ENCODE assay signal across 8 cellular contexts in the genomic region with DNA sequence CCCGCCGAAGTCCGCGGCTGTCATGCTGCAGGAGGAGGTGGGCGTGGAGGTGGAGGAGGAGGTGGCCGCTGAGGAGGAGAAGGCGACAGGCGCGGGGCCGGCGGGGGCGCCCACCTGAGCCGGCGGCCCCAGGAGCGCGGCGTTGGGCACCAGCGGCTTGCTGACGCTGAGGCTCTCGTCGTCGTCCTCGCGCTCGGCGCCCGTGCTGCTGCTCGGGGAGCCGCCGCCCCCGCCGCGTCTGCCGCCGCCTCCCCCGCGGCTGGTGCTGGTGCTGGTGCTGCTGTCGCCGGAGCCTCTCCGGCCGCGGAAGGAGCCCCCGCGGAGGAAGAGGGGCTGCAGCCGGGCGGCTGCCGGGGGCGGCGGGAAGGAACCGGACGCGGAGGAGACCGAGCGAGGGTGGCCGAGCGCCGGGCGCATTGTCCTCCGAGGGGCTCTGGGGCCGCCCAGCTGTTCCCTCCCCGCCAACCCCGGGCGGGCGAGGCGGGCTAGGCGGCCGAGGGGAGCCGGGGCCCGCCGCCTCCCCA.
DNase-seq lines count a peak whose midpoint lies in the region; ATAC-seq and TF ChIP-seq lines count a peak whose summit lies in the region.

No MANE protein-coding gene starts in this region.

- H3K9ac ChIP-seq in iPS-20b (ENCODE audit: low read depth, low read length) (no peak overlapping the region), subcutaneous abdominal adipose tissue (ENCODE audit: low read length in 5 of 5) (no peak overlapping the region)

- peaks cover 18% of the 10 kb centered on the region for H3K27me3 ChIP-seq in iPS-20b (ENCODE audit: insufficient read depth, low read length)
- H3K27me3 ChIP-seq in subcutaneous abdominal adipose tissue (ENCODE audit: control insufficient read depth in 5 of 5, insufficient read depth in 4 of 5, low read length in 5 of 5) = peaks cover 7 to 23% (median 15%) of the 10 kb centered on the region in 5 donors

- H3K36me3 Mint-ChIP-seq in activated T-cell treated with anti-CD3 and anti-CD28 coated beads, Interleukin-2, amount 50 U/mL, for 24 hours (ENCODE audit: low read depth) = no peaks in the 10 kb centered on the region

- H3K27ac Mint-ChIP-seq in activated T-cell treated with anti-CD3 and anti-CD28 coated beads, Interleukin-2, amount 50 U/mL, for 24 hours = no peak overlapping the region

- no peaks in the 10 kb centered on the region for H3K9me3 Mint-ChIP-seq in activated T-cell treated with anti-CD3 and anti-CD28 coated beads, Interleukin-2, amount 50 U/mL, for 24 hours

- peaks cover 28% of the 10 kb centered on the region for H3K27me3 Mint-ChIP-seq in activated T-cell treated with anti-CD3 and anti-CD28 coated beads, Interleukin-2, amount 50 U/mL, for 24 hours

- no peaks in the 10 kb centered on the region for H3K36me3 ChIP-seq in iPS-20b (ENCODE audit: insufficient read depth, low read depth, low read length)
- H3K36me3 ChIP-seq in subcutaneous abdominal adipose tissue (ENCODE audit: control insufficient read depth in 5 of 5, insufficient read depth in 5 of 5, low read length in 5 of 5) = no peaks in the 10 kb centered on the region

- TF ChIP-seq CTCF in 22Rv1 (IDR thresholded peaks at IDR 0.05) (no peak), GM12864 (IDR thresholded peaks at IDR 0.05; ENCODE audit: low read depth, low read length, missing control alignments) (no peak)

- H3K4me1 ChIP-seq in iPS-20b (ENCODE audit: insufficient read depth, low read length) (peaks cover 10% of the 10 kb centered on the region; the same call in 1 of the 2 replicates), subcutaneous abdominal adipose tissue (ENCODE audit: control insufficient read depth in 5 of 5, insufficient read depth in 5 of 5, low read length in 5 of 5) (peaks cover 0 to 51% (median 38%) of the 10 kb centered on the region in 5 donors)

- H3K4me3 ChIP-seq in GM12864 (ENCODE audit: low read depth, low read length) (peak overlapping the region; percentile 11; the same call in 1 of the 2 replicates), iPS-20b (ENCODE audit: low read length) (peak overlapping the region; percentile 51; the same call in 1 of the 2 replicates), subcutaneous abdominal adipose tissue (ENCODE audit: low read depth in 1 of 5, low read length in 5 of 5) (peak overlapping the region in 3 of 5 donors; percentile 48 to 69 (median 62))

- no peak overlapping the region for H3K4me3 Mint-ChIP-seq in activated T-cell treated with anti-CD3 and anti-CD28 coated beads, Interleukin-2, amount 50 U/mL, for 24 hours

- H3K9me3 ChIP-seq in iPS-20b (ENCODE audit: insufficient read depth, low read depth, low read length) (no peaks in the 10 kb centered on the region), subcutaneous abdominal adipose tissue (ENCODE audit: control insufficient read depth in 5 of 5, low read length in 5 of 5) (no peaks in the 10 kb centered on the region)

- H3K27ac ChIP-seq in 22Rv1 (peak overlapping the region; percentile 75), iPS-20b (ENCODE audit: low read length) (no peak overlapping the region), subcutaneous abdominal adipose tissue (ENCODE audit: low read depth, low read length) (no peak overlapping the region)

- DNase-seq in GM12864 (ENCODE audit: low read depth) = no peak
- DNase-seq in activated T-cell treated with anti-CD3 and anti-CD28 coated beads, Interleukin-2, amount 50 U/mL, for 24 hours = peak; percentile 48
- no peak for DNase-seq in NCI-H524 treated with DMSO at 0.1 percent for 48 hours (lab: John Stamatoyannopoulos, UW)
- no peak for DNase-seq in NCI-H1048 (lab: John Stamatoyannopoulos, UW)

- peaks cover 40% of the 10 kb centered on the region for H3K4me1 Mint-ChIP-seq in activated T-cell treated with anti-CD3 and anti-CD28 coated beads, Interleukin-2, amount 50 U/mL, for 24 hours (ENCODE audit: low read depth)

- ATAC-seq in GM19397 (IDR thresholded peaks at IDR 0.05; ENCODE audit: unreplicated experiment) = no peak

Comparison
In these comparisons a context has a peak if more than half of its experiments do, and no peak if none do; other contexts are left out.
1. H3K4me3 ChIP-seq: peak in every context shown above with its lines; median percentile 62 in subcutaneous abdominal adipose tissue; 51 in iPS-20b; 11 in GM12864.